Comparison of ENCODE assay signal across 19 cellular contexts in genomic region chr17:64509179-64509578, GRCh38. TPM values are rescaled to one million over a fixed set of nuclear protein-coding genes. Genes with fewer than 3 reads are reported as not detected.
DNase-seq lines count a peak whose midpoint lies in the region; ATAC-seq, FAIRE-seq and TF ChIP-seq lines count a peak whose summit lies in the region.
"Had no signal": no experiment of that assay in that cellular context is flagged by ENCODE, and none has a peak within 500 bp of the region (broad histone marks: within the 10 kb centered on the region; RNA-seq: fewer than 3 reads in every experiment).

No MANE protein-coding gene starts in this region.

- H3K79me2 ChIP-seq in HepG2 (ENCODE audit: insufficient read depth, low read length) (peaks cover 60% of the 10 kb centered on the region), hepatocyte (peaks cover 66% of the 10 kb centered on the region)

- H3K27ac ChIP-seq in HepG2 (ENCODE audit: extremely low read length, insufficient read depth, low read length), result no peak overlapping the region
- H3K27ac ChIP-seq in right lobe of liver, result no peak overlapping the region
- no peak overlapping the region for H3K27ac ChIP-seq in hepatocyte
- H3K27ac ChIP-seq in brain microvascular endothelial cell, result no peak overlapping the region
- H3K27ac ChIP-seq: PC-9, right atrium auricular region had no signal

- no peak overlapping the region for H3K9ac ChIP-seq in HepG2 (ENCODE audit: insufficient read depth, low read depth, low read length)

- H3K36me3 Mint-ChIP-seq in T-helper 17 cell (ENCODE audit: low read depth), result peaks cover 17% of the 10 kb centered on the region

- no peaks in the 10 kb centered on the region for H3K27me3 Mint-ChIP-seq in T-helper 17 cell
- H3K27me3 Mint-ChIP-seq: central memory CD8-positive, alpha-beta T cell; naive B cell had no signal

- H3K9me2 ChIP-seq in hepatocyte (replicated peaks; ENCODE audit: insufficient read depth), result no peaks in the 10 kb centered on the region

- no peak for TF ChIP-seq CTCF in HepG2 (CRISPR knock-in tag; IDR thresholded peaks at IDR 0.05)
- no peak for TF ChIP-seq CTCF in right lobe of liver (IDR thresholded peaks at IDR 0.05)
- no peak for TF ChIP-seq CTCF in hepatocyte (IDR thresholded peaks at IDR 0.05; ENCODE audit: poor library complexity)
- TF ChIP-seq CTCF in brain microvascular endothelial cell (IDR thresholded peaks at IDR 0.05; ENCODE audit: low read depth, low read length, missing control alignments), result no peak
- no peak for TF ChIP-seq CTCF in GM13976 (IDR thresholded peaks at IDR 0.05; ENCODE audit: borderline replicate concordance, control extremely low read depth, extremely low read depth, insufficient read depth, missing control alignments)

- peaks cover 43% of the 10 kb centered on the region for H3K4me1 Mint-ChIP-seq in T-helper 17 cell

- H3K4me2 ChIP-seq in HepG2 (ENCODE audit: low read depth, low read length) (peak overlapping the region; percentile 49), hepatocyte (peak overlapping the region; percentile 74)

- intact Hi-C loops in HepG2 (cut with micrococcal nuclease; ENCODE audit: unreplicated experiment), result loop anchor here (2.0 to 5.0 kb wide), 2 partner anchors 140 to 153 kb away; partner anchors contain the start of gene SMURF2
- intact Hi-C loops in right lobe of liver (cut with DNase I), result no loop called here

- no peak for FAIRE-seq in HepG2 (lab: Jason Lieb, UNC)

- BruUV-seq in HepG2 (replicated peaks; lab: Mats Ljungman, UMichigan), result no TSS peak

- H3K27me3 ChIP-seq in HepG2 (ENCODE audit: control insufficient read depth in 1 of 2, insufficient read depth in 2 of 2, low read length in 2 of 2) (peaks cover 0 to 3% of the 10 kb centered on the region in 2 experiments; a peak in 1 of 5 replicates), right lobe of liver (no peaks in the 10 kb centered on the region), hepatocyte (no peaks in the 10 kb centered on the region), brain microvascular endothelial cell (replicated peaks) (no peaks in the 10 kb centered on the region)
- H3K27me3 ChIP-seq: right atrium auricular region, tibial artery had no signal

- 97% methylated on average over 6 of the region's 6 CpGs for WGBS in HepG2 (ENCODE audit: low lambda C conversion rate)
- 96% methylated on average over 6 of the region's 6 CpGs for WGBS in right lobe of liver (ENCODE audit: insufficient coverage, low coverage, low lambda C conversion rate, missing lambda C conversion rate)
- 92% methylated on average over 6 of the region's 6 CpGs for WGBS in hepatocyte (ENCODE audit: low lambda C conversion rate, missing lambda C conversion rate)

- DNase-seq in HepG2 (ENCODE audit: low spot score) (no peak), right lobe of liver (no peak), T-helper 17 cell (no peak), hepatocyte (ENCODE audit: low spot score) (no peak), brain microvascular endothelial cell (no peak), GM13976 (ENCODE audit: low spot score) (no peak), GF-D8 (lab: John Stamatoyannopoulos, UW) (no peak)
- DNase-seq: activated naive CD4-positive, alpha-beta T cell treated with anti-CD3 and anti-CD28 coated beads, Interleukin-2, amount 50 U/mL, for 16 hours; DMS53; foreskin fibroblast; naive B cell; NCI-H1436 treated with DMSO at 0.1 percent for 48 hours; PC-9; stimulated activated CD4-positive, alpha-beta T cell treated with anti-CD3 and anti-CD28 coated beads, Interleukin-2, amount 100 ng/mL, for 24 hours; stimulated activated CD8-positive, alpha-beta memory T cell treated with anti-CD3 and anti-CD28 coated beads, Interleukin-4, amount 100 ng/mL, for 48 hours; tibial artery had no signal

- H3K36me3 ChIP-seq in HepG2 (replicated peaks in 1 of 2; ENCODE audit: control insufficient read depth in 1 of 2, insufficient read depth in 2 of 2, low read length in 2 of 2), result peaks cover 2 to 52% of the 10 kb centered on the region in 2 experiments
- H3K36me3 ChIP-seq in right lobe of liver, result peaks cover 0 to 56% (median 21%) of the 10 kb centered on the region in 4 donors
- peaks cover 1% of the 10 kb centered on the region for H3K36me3 ChIP-seq in hepatocyte (replicated peaks; ENCODE audit: insufficient read depth, low read depth)
- peaks cover 42% of the 10 kb centered on the region for H3K36me3 ChIP-seq in brain microvascular endothelial cell (replicated peaks)

- TF ChIP-seq POLR2A in HepG2 (IDR thresholded peaks at IDR 0.05; ENCODE audit: insufficient read depth in 1 of 2, low read depth in 2 of 2, low read length in 2 of 2) (no peak), right lobe of liver (IDR thresholded peaks at IDR 0.05) (no peak)

- peaks cover 19% of the 10 kb centered on the region for H3K4me1 ChIP-seq in HepG2 (ENCODE audit: insufficient read depth, low read length)
- peaks cover 0 to 19% (median 4%) of the 10 kb centered on the region in 4 donors for H3K4me1 ChIP-seq in right lobe of liver
- H3K4me1 ChIP-seq in hepatocyte (ENCODE audit: insufficient read depth), result no peaks in the 10 kb centered on the region

- CTCF ChIA-PET in HepG2 (lab: Yijun Ruan, JAX; ENCODE audit: low intra/inter-chr PET ratio, low total read pairs), result no interaction called here

- peak overlapping the region in 2 of 3 experiments; percentile 4; a peak in 1 of 6 replicates for H3K4me3 ChIP-seq in HepG2 (replicated peaks in 1 of 3; ENCODE audit: insufficient read depth in 1 of 3, low read depth in 2 of 3, low read length in 3 of 3)
- no peak overlapping the region for H3K4me3 ChIP-seq in right lobe of liver
- H3K4me3 ChIP-seq in hepatocyte, result no peak overlapping the region
- no peak overlapping the region for H3K4me3 ChIP-seq in brain microvascular endothelial cell (ENCODE audit: low read depth, low read length)
- H3K4me3 ChIP-seq: right atrium auricular region, tibial artery had no signal

- in situ Hi-C loops in HepG2 (cut with HindIII; ENCODE audit: extremely low pct_ligation_motif_present, low pct_unique_long_range_greater_than_20kb), result loop anchor here (10.0 kb wide), 1 partner anchor 664 kb away; the partner anchor contains the start of gene SMARCD2
- in situ Hi-C loops in brain microvascular endothelial cell (cut with HindIII; ENCODE audit: low pct_ligation_motif_present, low sequenced_read_pairs), result no loop called here
- in situ Hi-C loops in GM13976 (cut with MboI; ENCODE audit: low sequenced_read_pairs, unreplicated experiment), result no loop called here

- ATAC-seq in HepG2, result no peak
- no peak for ATAC-seq in right lobe of liver
- ATAC-seq in T-helper 17 cell, result no peak
- no peak for ATAC-seq in GM19023 (IDR thresholded peaks at IDR 0.05; ENCODE audit: unreplicated experiment)

- H4K20me1 ChIP-seq in HepG2 (ENCODE audit: insufficient read depth, low read length) (peaks cover 30% of the 10 kb centered on the region), hepatocyte (ENCODE audit: insufficient read depth, poor library complexity, severe bottlenecking) (peaks cover 50% of the 10 kb centered on the region)

- TF ChIP-seq RAD21 in HepG2 (CRISPR knock-in tag; IDR thresholded peaks at IDR 0.05), result no peak

- H2AFZ ChIP-seq in HepG2 (ENCODE audit: low read length) (no peak overlapping the region), hepatocyte (no peak overlapping the region)
- H2AFZ ChIP-seq: PC-9 had no signal

- H3K9me3 ChIP-seq in HepG2 (ENCODE audit: low read length) (no peaks in the 10 kb centered on the region), right lobe of liver (no peaks in the 10 kb centered on the region), T-helper 17 cell (ENCODE audit: control insufficient read depth, low read length, poor library complexity, severe bottlenecking) (no peaks in the 10 kb centered on the region), hepatocyte (ENCODE audit: low read depth) (no peaks in the 10 kb centered on the region)
- H3K9me3 ChIP-seq: right atrium auricular region, tibial artery had no signal

- peak overlapping the region; percentile 63 for H3K4me3 Mint-ChIP-seq in T-helper 17 cell

- POLR2A ChIA-PET in HepG2 (lab: Yijun Ruan, JAX), result no interaction called here

- no peak for TF ChIP-seq EP300 in HepG2 (IDR thresholded peaks at IDR 0.05; ENCODE audit: low read depth in 2 of 2, low read length in 2 of 2)
- TF ChIP-seq EP300 in HepG2 (CRISPR knock-in tag; IDR thresholded peaks at IDR 0.05; ENCODE audit: borderline replicate concordance), result no peak

- no peak overlapping the region for H3K27ac Mint-ChIP-seq in T-helper 17 cell
- H3K27ac Mint-ChIP-seq: naive B cell had no signal

RNA-seq across cellular contexts. Expression of gene CEP95, which starts 2.4 kb away (rescaled TPM):
- total RNA-seq in HepG2 (2016; rRNA removed; fragmentation: Illumina TruSeq; extraction: Trizol) (31.9 and 68.8 TPM in 2 replicates), right lobe of liver (10 to 100 TPM; 11.0 to 27.6 (median 14.0) TPM), T-helper 17 cell (100 to 1,000 TPM; 130 to 143 TPM), hepatocyte (38.6 and 42.8 TPM in 2 replicates)
- total RNA-seq in HepG2 (2016; cell fraction: cytosol; rRNA removed; fragmentation: Illumina TruSeq; extraction: Trizol; ENCODE audit: low read depth), result 28.2 and 32.1 TPM in 2 replicates
- 34.8 and 63.6 TPM in 2 replicates for total RNA-seq in HepG2 (2016; cell fraction: insoluble cytoplasmic fraction; rRNA removed; fragmentation: Illumina TruSeq; extraction: Trizol)
- 29.6 and 34.9 TPM in 2 replicates for total RNA-seq in HepG2 (2016; cell fraction: membrane; rRNA removed; fragmentation: Illumina TruSeq; extraction: Trizol)
- total RNA-seq in HepG2 (2016; cell fraction: nucleus; rRNA removed; fragmentation: Illumina TruSeq; extraction: Trizol), result 128 and 149 TPM in 2 replicates
- polyA plus RNA-seq in HepG2 (2011; rRNA removed) (58.6 and 65.9 TPM in 2 replicates), hepatocyte (25.8 and 29.3 TPM in 2 replicates)
- 11.6 and 14.3 TPM in 2 replicates for polyA plus RNA-seq in HepG2 (2011; cell fraction: cytosol; rRNA removed)
- 128 and 136 TPM in 2 replicates for polyA plus RNA-seq in HepG2 (2011; cell fraction: nucleus; rRNA removed)
- 42.4 and 43.9 TPM in 2 replicates for polyA plus RNA-seq in HepG2 (2012)
- 9.9 and 10.0 TPM in 2 replicates for polyA plus RNA-seq in HepG2 (2016; cell fraction: cytosol; fragmentation: Illumina TruSeq; extraction: Trizol; ENCODE audit: low read depth)
- 31.3 and 31.7 TPM in 2 replicates for polyA plus RNA-seq in HepG2 (2016; cell fraction: insoluble cytoplasmic fraction; fragmentation: Illumina TruSeq; extraction: Trizol; ENCODE audit: low read depth)
- polyA plus RNA-seq in HepG2 (2016; cell fraction: membrane; fragmentation: Illumina TruSeq; extraction: Trizol; ENCODE audit: low read depth), result 16.6 and 17.0 TPM in 2 replicates
- 274 and 290 TPM in 2 replicates for polyA plus RNA-seq in HepG2 (2016; cell fraction: nucleus; fragmentation: Illumina TruSeq; extraction: Trizol; ENCODE audit: insufficient read depth, low read depth)
- polyA minus RNA-seq in HepG2 (2011; rRNA and poly(A)+ RNA removed; ENCODE audit: low replicate concordance), result 37.3 and 40.5 TPM in 2 replicates
- polyA minus RNA-seq in HepG2 (2011; cell fraction: cytosol; rRNA and poly(A)+ RNA removed), result 13.0 and 13.9 TPM in 2 replicates
- polyA minus RNA-seq in HepG2 (2011; cell fraction: nucleus; rRNA and poly(A)+ RNA removed), result 201 and 240 TPM in 2 replicates

RNA-seq across cellular contexts. Expression of gene DDX5, which starts 3.1 kb away (rescaled TPM):
- 503 and 539 TPM in 2 replicates for total RNA-seq in HepG2 (2016; rRNA removed; fragmentation: Illumina TruSeq; extraction: Trizol)
- total RNA-seq in HepG2 (2016; cell fraction: cytosol; rRNA removed; fragmentation: Illumina TruSeq; extraction: Trizol; ENCODE audit: low read depth), result 84.1 and 89.7 TPM in 2 replicates
- total RNA-seq in HepG2 (2016; cell fraction: insoluble cytoplasmic fraction; rRNA removed; fragmentation: Illumina TruSeq; extraction: Trizol), result 489 and 528 TPM in 2 replicates
- total RNA-seq in HepG2 (2016; cell fraction: membrane; rRNA removed; fragmentation: Illumina TruSeq; extraction: Trizol), result 116 and 157 TPM in 2 replicates
- total RNA-seq in HepG2 (2016; cell fraction: nucleus; rRNA removed; fragmentation: Illumina TruSeq; extraction: Trizol), result 878 and 919 TPM in 2 replicates
- 622 and 684 TPM in 2 replicates for polyA plus RNA-seq in HepG2 (2011; rRNA removed)
- 569 and 613 TPM in 2 replicates for polyA plus RNA-seq in HepG2 (2011; cell fraction: cytosol; rRNA removed)
- 1,237 and 1,431 TPM in 2 replicates for polyA plus RNA-seq in HepG2 (2011; cell fraction: nucleus; rRNA removed)
- 388 and 421 TPM in 2 replicates for polyA plus RNA-seq in HepG2 (2012)
- polyA plus RNA-seq in HepG2 (2016; cell fraction: cytosol; fragmentation: Illumina TruSeq; extraction: Trizol; ENCODE audit: low read depth), result 39.4 and 49.0 TPM in 2 replicates
- polyA plus RNA-seq in HepG2 (2016; cell fraction: insoluble cytoplasmic fraction; fragmentation: Illumina TruSeq; extraction: Trizol; ENCODE audit: low read depth), result 620 and 627 TPM in 2 replicates
- polyA plus RNA-seq in HepG2 (2016; cell fraction: membrane; fragmentation: Illumina TruSeq; extraction: Trizol; ENCODE audit: low read depth), result 60.1 and 80.5 TPM in 2 replicates
- polyA plus RNA-seq in HepG2 (2016; cell fraction: nucleus; fragmentation: Illumina TruSeq; extraction: Trizol; ENCODE audit: insufficient read depth, low read depth), result 1,021 and 1,036 TPM in 2 replicates
- polyA minus RNA-seq in HepG2 (2011; rRNA and poly(A)+ RNA removed; ENCODE audit: low replicate concordance), result 1,158 and 1,526 TPM in 2 replicates
- polyA minus RNA-seq in HepG2 (2011; cell fraction: cytosol; rRNA and poly(A)+ RNA removed), result 501 and 518 TPM in 2 replicates
- 2,012 and 2,066 TPM in 2 replicates for polyA minus RNA-seq in HepG2 (2011; cell fraction: nucleus; rRNA and poly(A)+ RNA removed)
- 100 to 1,000 TPM; 218 to 431 (median 344) TPM for total RNA-seq in right lobe of liver
- 1,000 to 10,000 TPM; 2,533 to 2,679 TPM for total RNA-seq in T-helper 17 cell
- total RNA-seq in hepatocyte, result 786 and 790 TPM in 2 replicates
- 513 and 519 TPM in 2 replicates for polyA plus RNA-seq in hepatocyte

RNA-seq across cellular contexts. Expression of gene POLG2, which starts 12.3 kb away (rescaled TPM):
- total RNA-seq in HepG2 (2016; rRNA removed; fragmentation: Illumina TruSeq; extraction: Trizol) (16.2 and 25.5 TPM in 2 replicates), right lobe of liver (1 to 10 TPM; 2.9 to 9.2 (median 5.5) TPM), T-helper 17 cell (10 to 100 TPM; 37.1 to 39.0 TPM), hepatocyte (8.1 and 8.3 TPM in 2 replicates)
- 6.2 and 6.5 TPM in 2 replicates for total RNA-seq in HepG2 (2016; cell fraction: cytosol; rRNA removed; fragmentation: Illumina TruSeq; extraction: Trizol; ENCODE audit: low read depth)
- total RNA-seq in HepG2 (2016; cell fraction: insoluble cytoplasmic fraction; rRNA removed; fragmentation: Illumina TruSeq; extraction: Trizol), result 17.1 and 25.1 TPM in 2 replicates
- 4.8 and 7.5 TPM in 2 replicates for total RNA-seq in HepG2 (2016; cell fraction: membrane; rRNA removed; fragmentation: Illumina TruSeq; extraction: Trizol)
- 40.2 and 43.9 TPM in 2 replicates for total RNA-seq in HepG2 (2016; cell fraction: nucleus; rRNA removed; fragmentation: Illumina TruSeq; extraction: Trizol)
- polyA plus RNA-seq in HepG2 (2011; rRNA removed) (19.6 and 21.1 TPM in 2 replicates), hepatocyte (9.7 and 18.5 TPM in 2 replicates)
- polyA plus RNA-seq in HepG2 (2011; cell fraction: cytosol; rRNA removed), result 7.1 and 7.7 TPM in 2 replicates
- polyA plus RNA-seq in HepG2 (2011; cell fraction: nucleus; rRNA removed), result 33.9 and 48.5 TPM in 2 replicates
- polyA plus RNA-seq in HepG2 (2012), result 20.6 and 26.0 TPM in 2 replicates
- polyA plus RNA-seq in HepG2 (2016; cell fraction: cytosol; fragmentation: Illumina TruSeq; extraction: Trizol; ENCODE audit: low read depth), result 1.7 and 1.9 TPM in 2 replicates
- 15.7 and 18.4 TPM in 2 replicates for polyA plus RNA-seq in HepG2 (2016; cell fraction: insoluble cytoplasmic fraction; fragmentation: Illumina TruSeq; extraction: Trizol; ENCODE audit: low read depth)
- polyA plus RNA-seq in HepG2 (2016; cell fraction: membrane; fragmentation: Illumina TruSeq; extraction: Trizol; ENCODE audit: low read depth), result 2.1 and 3.4 TPM in 2 replicates
- 81.7 and 89.2 TPM in 2 replicates for polyA plus RNA-seq in HepG2 (2016; cell fraction: nucleus; fragmentation: Illumina TruSeq; extraction: Trizol; ENCODE audit: insufficient read depth, low read depth)
- polyA minus RNA-seq in HepG2 (2011; rRNA and poly(A)+ RNA removed; ENCODE audit: low replicate concordance), result 8.5 and 12.3 TPM in 2 replicates
- 3.9 and 5.4 TPM in 2 replicates for polyA minus RNA-seq in HepG2 (2011; cell fraction: cytosol; rRNA and poly(A)+ RNA removed)
- polyA minus RNA-seq in HepG2 (2011; cell fraction: nucleus; rRNA and poly(A)+ RNA removed), result 61.8 and 78.0 TPM in 2 replicates

Comparison
In these comparisons a context has a peak if more than half of its experiments do, and no peak if none do; other contexts are left out.
1. H3K4me3 ChIP-seq: peak in HepG2 (2 of 3); none in right lobe of liver (0 of 3), hepatocyte (single experiment) and brain microvascular endothelial cell (single experiment).